19 cellular contexts compared by ENCODE assay signal in genomic region chr17:82090549-82091263, GRCh38.
"Had no signal": no experiment of that assay in that cellular context is flagged by ENCODE, and none has a peak within 500 bp of the region (broad histone marks: within the 10 kb centered on the region; RNA-seq: fewer than 3 reads in every experiment).

No MANE protein-coding gene starts in this region.

- H3K4me3 ChIP-seq: gastroesophageal sphincter, mucosa of descending colon, tibial nerve had no signal

- H3K27ac ChIP-seq: gastroesophageal sphincter, neutrophil, parathyroid adenoma, tibial nerve had no signal

- H3K4me1 ChIP-seq: parathyroid adenoma had no signal

- H3K4me3 Mint-ChIP-seq: activated T-helper 17 cell treated with anti-CD3 and anti-CD28 coated beads, Interleukin-2, amount 50 U/mL, for 72 hours; dendritic cell treated with granulocyte-macrophage colony-stimulating factor and Interleukin-4, amounts not matched to agents 40 ng/mL and 50 ng/mL, for 4 days; effector memory CD8-positive, alpha-beta T cell; naive thymus-derived CD4-positive, alpha-beta T cell; T-helper 2 cell treated with Interferon-gamma antibody and Interleukin-4, amounts not matched to agents 5 μg/mL and 100 μg/mL, for 36 hours had no signal

- H3K27ac Mint-ChIP-seq: activated T-helper 17 cell treated with anti-CD3 and anti-CD28 coated beads, Interleukin-2, amount 50 U/mL, for 72 hours; dendritic cell treated with granulocyte-macrophage colony-stimulating factor and Interleukin-4, amounts not matched to agents 40 ng/mL and 50 ng/mL, for 4 days; effector memory CD8-positive, alpha-beta T cell; naive thymus-derived CD4-positive, alpha-beta T cell; T-helper 2 cell treated with Interferon-gamma antibody and Interleukin-4, amounts not matched to agents 5 μg/mL and 100 μg/mL, for 36 hours had no signal

- H3K9ac ChIP-seq: parathyroid adenoma had no signal

- H3K27me3 Mint-ChIP-seq: activated T-helper 17 cell treated with anti-CD3 and anti-CD28 coated beads, Interleukin-2, amount 50 U/mL, for 72 hours; dendritic cell treated with granulocyte-macrophage colony-stimulating factor and Interleukin-4, amounts not matched to agents 40 ng/mL and 50 ng/mL, for 4 days; effector memory CD8-positive, alpha-beta T cell; naive thymus-derived CD4-positive, alpha-beta T cell had no signal

- H3K4me1 Mint-ChIP-seq: activated T-helper 17 cell treated with anti-CD3 and anti-CD28 coated beads, Interleukin-2, amount 50 U/mL, for 72 hours had no signal

- DNase-seq: activated CD4-positive, CD25-positive, alpha-beta regulatory T cell treated with anti-CD3 and anti-CD28 coated beads, Interleukin-2, amount 50 U/mL, for 72 hours; activated naive CD4-positive, alpha-beta T cell treated with Interleukin-2 at 50 U/mL for 16 hours; effector memory CD8-positive, alpha-beta T cell; stimulated activated CD4-positive, alpha-beta T cell treated with anti-CD3 and anti-CD28 coated beads, Interleukin-12 subunit alpha, Interleukin-12 subunit beta, amount 100 ng/mL, for 4 hours; stimulated activated CD4-positive, alpha-beta T cell treated with anti-CD3 and anti-CD28 coated beads, Interleukin-4, amount 100 ng/mL, for 24 hours; stimulated activated naive CD4-positive, alpha-beta T cell treated with Interleukin-2 at 50 U/mL for 16 hours; substantia nigra; SW 1271 had no signal

- ATAC-seq: activated T-helper 17 cell treated with anti-CD3 and anti-CD28 coated beads, Interleukin-2, amount 50 U/mL, for 72 hours; effector memory CD8-positive, alpha-beta T cell; gastroesophageal sphincter; mucosa of descending colon; naive thymus-derived CD4-positive, alpha-beta T cell had no signal

- H3K9me3 ChIP-seq: gastroesophageal sphincter, mucosa of descending colon, neutrophil, tibial nerve had no signal

- H3K9me3 Mint-ChIP-seq: activated T-helper 17 cell treated with anti-CD3 and anti-CD28 coated beads, Interleukin-2, amount 50 U/mL, for 72 hours; dendritic cell treated with granulocyte-macrophage colony-stimulating factor and Interleukin-4, amounts not matched to agents 40 ng/mL and 50 ng/mL, for 4 days; effector memory CD8-positive, alpha-beta T cell; naive thymus-derived CD4-positive, alpha-beta T cell; T-helper 2 cell treated with Interferon-gamma antibody and Interleukin-4, amounts not matched to agents 5 μg/mL and 100 μg/mL, for 36 hours had no signal

- H3K27me3 ChIP-seq: gastroesophageal sphincter, neutrophil, tibial nerve had no signal

- FAIRE-seq: astrocyte, bronchial epithelial cell had no signal
